In the genomic region with DNA sequence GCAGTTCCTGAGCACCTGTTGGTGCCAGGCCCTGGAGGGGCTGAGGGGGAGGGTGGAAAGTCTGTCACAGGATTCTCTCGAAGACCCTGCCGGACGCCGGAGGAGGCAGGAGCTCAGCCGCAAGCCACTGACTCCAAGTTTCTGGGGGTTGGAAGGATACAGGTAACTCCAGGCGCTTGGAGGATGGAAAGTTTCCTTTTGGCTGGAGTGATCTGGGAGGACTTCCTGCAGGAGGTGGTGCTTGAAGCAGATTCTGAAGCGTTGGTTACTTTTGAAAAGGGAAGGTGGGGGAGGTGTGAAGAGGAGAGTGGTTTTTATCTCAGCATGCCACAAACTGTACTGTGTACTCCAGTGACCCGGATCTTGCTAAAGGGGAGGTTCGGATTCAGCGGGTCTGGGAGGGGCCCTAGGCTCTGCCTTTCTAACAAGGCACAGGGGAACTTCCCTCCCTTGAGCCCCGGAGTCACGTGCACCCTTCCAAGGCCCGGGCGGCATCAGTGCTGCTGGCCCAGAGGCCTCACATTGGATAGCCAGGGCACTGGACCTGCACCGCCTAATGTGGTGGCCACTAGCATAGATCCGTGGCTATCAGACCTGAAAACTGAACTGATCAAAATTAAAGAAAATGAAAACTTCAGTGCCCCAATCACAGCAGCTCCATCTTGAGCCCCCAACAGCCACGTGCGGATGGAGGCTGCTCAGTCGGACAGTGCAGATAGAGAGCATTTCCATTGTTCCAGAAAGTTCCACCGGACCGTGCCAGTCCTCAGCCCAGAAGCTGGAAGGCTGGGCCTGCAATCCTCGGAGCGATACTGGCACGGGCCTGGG, we compare ENCODE assay signal across 1 cellular context.
TF ChIP-seq lines count a peak whose summit lies in the region.

No MANE protein-coding gene starts in this region.

TF ChIP-seq in K562, 482 proteins besides CTCF, POLR2A, EP300 and RAD21 (continued from another document and continues in another):
- TF ChIP-seq, protein P1, sequence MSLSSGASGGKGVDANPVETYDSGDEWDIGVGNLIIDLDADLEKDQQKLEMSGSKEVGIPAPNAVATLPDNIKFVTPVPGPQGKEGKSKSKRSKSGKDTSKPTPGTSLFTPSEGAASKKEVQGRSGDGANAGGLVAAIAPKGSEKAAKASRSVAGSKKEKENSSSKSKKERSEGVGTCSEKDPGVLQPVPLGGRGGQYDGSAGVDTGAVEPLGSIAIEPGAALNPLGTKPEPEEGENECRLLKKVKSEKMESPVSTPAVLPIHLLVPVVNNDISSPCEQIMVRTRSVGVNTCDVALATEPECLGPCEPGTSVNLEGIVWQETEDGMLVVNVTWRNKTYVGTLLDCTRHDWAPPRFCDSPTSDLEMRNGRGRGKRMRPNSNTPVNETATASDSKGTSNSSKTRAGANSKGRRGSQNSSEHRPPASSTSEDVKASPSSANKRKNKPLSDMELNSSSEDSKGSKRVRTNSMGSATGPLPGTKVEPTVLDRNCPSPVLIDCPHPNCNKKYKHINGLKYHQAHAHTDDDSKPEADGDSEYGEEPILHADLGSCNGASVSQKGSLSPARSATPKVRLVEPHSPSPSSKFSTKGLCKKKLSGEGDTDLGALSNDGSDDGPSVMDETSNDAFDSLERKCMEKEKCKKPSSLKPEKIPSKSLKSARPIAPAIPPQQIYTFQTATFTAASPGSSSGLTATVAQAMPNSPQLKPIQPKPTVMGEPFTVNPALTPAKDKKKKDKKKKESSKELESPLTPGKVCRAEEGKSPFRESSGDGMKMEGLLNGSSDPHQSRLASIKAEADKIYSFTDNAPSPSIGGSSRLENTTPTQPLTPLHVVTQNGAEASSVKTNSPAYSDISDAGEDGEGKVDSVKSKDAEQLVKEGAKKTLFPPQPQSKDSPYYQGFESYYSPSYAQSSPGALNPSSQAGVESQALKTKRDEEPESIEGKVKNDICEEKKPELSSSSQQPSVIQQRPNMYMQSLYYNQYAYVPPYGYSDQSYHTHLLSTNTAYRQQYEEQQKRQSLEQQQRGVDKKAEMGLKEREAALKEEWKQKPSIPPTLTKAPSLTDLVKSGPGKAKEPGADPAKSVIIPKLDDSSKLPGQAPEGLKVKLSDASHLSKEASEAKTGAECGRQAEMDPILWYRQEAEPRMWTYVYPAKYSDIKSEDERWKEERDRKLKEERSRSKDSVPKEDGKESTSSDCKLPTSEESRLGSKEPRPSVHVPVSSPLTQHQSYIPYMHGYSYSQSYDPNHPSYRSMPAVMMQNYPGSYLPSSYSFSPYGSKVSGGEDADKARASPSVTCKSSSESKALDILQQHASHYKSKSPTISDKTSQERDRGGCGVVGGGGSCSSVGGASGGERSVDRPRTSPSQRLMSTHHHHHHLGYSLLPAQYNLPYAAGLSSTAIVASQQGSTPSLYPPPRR (CRISPR knock-in tag; IDR thresholded peaks at IDR 0.05; ENCODE audit: borderline replicate concordance): 0 out of 2 replicates have a peak, but pooled peaks have one; percentile 73
- TF ChIP-seq, protein P2, sequence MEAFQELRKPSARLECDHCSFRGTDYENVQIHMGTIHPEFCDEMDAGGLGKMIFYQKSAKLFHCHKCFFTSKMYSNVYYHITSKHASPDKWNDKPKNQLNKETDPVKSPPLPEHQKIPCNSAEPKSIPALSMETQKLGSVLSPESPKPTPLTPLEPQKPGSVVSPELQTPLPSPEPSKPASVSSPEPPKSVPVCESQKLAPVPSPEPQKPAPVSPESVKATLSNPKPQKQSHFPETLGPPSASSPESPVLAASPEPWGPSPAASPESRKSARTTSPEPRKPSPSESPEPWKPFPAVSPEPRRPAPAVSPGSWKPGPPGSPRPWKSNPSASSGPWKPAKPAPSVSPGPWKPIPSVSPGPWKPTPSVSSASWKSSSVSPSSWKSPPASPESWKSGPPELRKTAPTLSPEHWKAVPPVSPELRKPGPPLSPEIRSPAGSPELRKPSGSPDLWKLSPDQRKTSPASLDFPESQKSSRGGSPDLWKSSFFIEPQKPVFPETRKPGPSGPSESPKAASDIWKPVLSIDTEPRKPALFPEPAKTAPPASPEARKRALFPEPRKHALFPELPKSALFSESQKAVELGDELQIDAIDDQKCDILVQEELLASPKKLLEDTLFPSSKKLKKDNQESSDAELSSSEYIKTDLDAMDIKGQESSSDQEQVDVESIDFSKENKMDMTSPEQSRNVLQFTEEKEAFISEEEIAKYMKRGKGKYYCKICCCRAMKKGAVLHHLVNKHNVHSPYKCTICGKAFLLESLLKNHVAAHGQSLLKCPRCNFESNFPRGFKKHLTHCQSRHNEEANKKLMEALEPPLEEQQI (IDR thresholded peaks at IDR 0.05): no peak
- TF ChIP-seq HDAC8 (tag; IDR thresholded peaks at IDR 0.05) (no peak), ZNF77 (CRISPR knock-in tag; IDR thresholded peaks at IDR 0.05) (no peak), PRMT5 (CRISPR knock-in tag; IDR thresholded peaks at IDR 0.05) (no peak), MTF1 (CRISPR knock-in tag; IDR thresholded peaks at IDR 0.05; ENCODE audit: borderline replicate concordance) (no peak), NR2C1 (IDR thresholded peaks at IDR 0.05) (no peak), NR2C1 (tag; IDR thresholded peaks at IDR 0.05) (peak; percentile 70), RCOR1 (IDR thresholded peaks at IDR 0.05; ENCODE audit: borderline replicate concordance in 1 of 2, low read depth in 2 of 2, low read length in 2 of 2) (peak; percentile 82 to 96), NELFE (IDR thresholded peaks at IDR 0.05; ENCODE audit: insufficient read depth, insufficient read length) (no peak), GTF2A2 (tag; IDR thresholded peaks at IDR 0.05) (no peak), MED1 (CRISPR knock-in tag; IDR thresholded peaks at IDR 0.05; ENCODE audit: borderline replicate concordance) (no peak), HNRNPUL1 (IDR thresholded peaks at IDR 0.05; ENCODE audit: low read length) (no peak), ATF7 (IDR thresholded peaks at IDR 0.05) (peak; percentile 69; the same call in 1 of the 2 replicates), TRIM28 (IDR thresholded peaks at IDR 0.05) (peak; percentile 50; the same call in 1 of the 2 replicates), ZNF146 (CRISPR knock-in tag; IDR thresholded peaks at IDR 0.05; ENCODE audit: unreplicated experiment) (no peak), MBD2 (IDR thresholded peaks at IDR 0.05; ENCODE audit: borderline replicate concordance, low read depth) (no peak), BHLHE40 (IDR thresholded peaks at IDR 0.05; ENCODE audit: low read length) (peak; percentile 98), SRSF9 (IDR thresholded peaks at IDR 0.05; ENCODE audit: borderline replicate concordance, low read depth, low read length) (no peak), LCOR (CRISPR knock-in tag; IDR thresholded peaks at IDR 0.05) (peak; percentile 88), MYBL2 (IDR thresholded peaks at IDR 0.05; ENCODE audit: low read depth) (no peak), MYBL2 (CRISPR knock-in tag; IDR thresholded peaks at IDR 0.05; ENCODE audit: borderline replicate concordance) (no peak), ZC3H8 (IDR thresholded peaks at IDR 0.05) (no peak; the same call in 1 of the 2 replicates), ASH1L (IDR thresholded peaks at IDR 0.05; ENCODE audit: borderline replicate concordance, low read depth, partially characterized antibody) (no peak), SREBF1 (IDR thresholded peaks at IDR 0.05; ENCODE audit: borderline replicate concordance, low read depth, low read length) (no peak), TBL1XR1 (IDR thresholded peaks at IDR 0.05; ENCODE audit: low read length in 2 of 2) (peak; percentile 77 to 93; a peak in 3 of 4 replicates), HDGF (IDR thresholded peaks at IDR 0.05) (peak; percentile 84), CSDE1 (IDR thresholded peaks at IDR 0.05) (no peak), ZBTB1 (CRISPR knock-in tag; IDR thresholded peaks at IDR 0.05; ENCODE audit: borderline replicate concordance, low read depth) (no peak; the same call in 1 of the 2 replicates), TAF15 (IDR thresholded peaks at IDR 0.05; ENCODE audit: low read depth, low read length) (no peak), DMBX1 (CRISPR knock-in tag; IDR thresholded peaks at IDR 0.05; ENCODE audit: borderline replicate concordance) (0 out of 2 replicates have a peak, but pooled peaks have one; percentile 11), ELF4 (CRISPR knock-in tag; IDR thresholded peaks at IDR 0.05) (no peak)
- TF ChIP-seq, protein P3, sequence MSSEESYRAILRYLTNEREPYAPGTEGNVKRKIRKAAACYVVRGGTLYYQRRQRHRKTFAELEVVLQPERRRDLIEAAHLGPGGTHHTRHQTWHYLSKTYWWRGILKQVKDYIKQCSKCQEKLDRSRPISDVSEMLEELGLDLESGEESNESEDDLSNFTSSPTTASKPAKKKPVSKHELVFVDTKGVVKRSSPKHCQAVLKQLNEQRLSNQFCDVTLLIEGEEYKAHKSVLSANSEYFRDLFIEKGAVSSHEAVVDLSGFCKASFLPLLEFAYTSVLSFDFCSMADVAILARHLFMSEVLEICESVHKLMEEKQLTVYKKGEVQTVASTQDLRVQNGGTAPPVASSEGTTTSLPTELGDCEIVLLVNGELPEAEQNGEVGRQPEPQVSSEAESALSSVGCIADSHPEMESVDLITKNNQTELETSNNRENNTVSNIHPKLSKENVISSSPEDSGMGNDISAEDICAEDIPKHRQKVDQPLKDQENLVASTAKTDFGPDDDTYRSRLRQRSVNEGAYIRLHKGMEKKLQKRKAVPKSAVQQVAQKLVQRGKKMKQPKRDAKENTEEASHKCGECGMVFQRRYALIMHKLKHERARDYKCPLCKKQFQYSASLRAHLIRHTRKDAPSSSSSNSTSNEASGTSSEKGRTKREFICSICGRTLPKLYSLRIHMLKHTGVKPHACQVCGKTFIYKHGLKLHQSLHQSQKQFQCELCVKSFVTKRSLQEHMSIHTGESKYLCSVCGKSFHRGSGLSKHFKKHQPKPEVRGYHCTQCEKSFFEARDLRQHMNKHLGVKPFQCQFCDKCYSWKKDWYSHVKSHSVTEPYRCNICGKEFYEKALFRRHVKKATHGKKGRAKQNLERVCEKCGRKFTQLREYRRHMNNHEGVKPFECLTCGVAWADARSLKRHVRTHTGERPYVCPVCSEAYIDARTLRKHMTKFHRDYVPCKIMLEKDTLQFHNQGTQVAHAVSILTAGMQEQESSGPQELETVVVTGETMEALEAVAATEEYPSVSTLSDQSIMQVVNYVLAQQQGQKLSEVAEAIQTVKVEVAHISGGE (CRISPR knock-in tag; IDR thresholded peaks at IDR 0.05): no peak
- TF ChIP-seq, protein P4, sequence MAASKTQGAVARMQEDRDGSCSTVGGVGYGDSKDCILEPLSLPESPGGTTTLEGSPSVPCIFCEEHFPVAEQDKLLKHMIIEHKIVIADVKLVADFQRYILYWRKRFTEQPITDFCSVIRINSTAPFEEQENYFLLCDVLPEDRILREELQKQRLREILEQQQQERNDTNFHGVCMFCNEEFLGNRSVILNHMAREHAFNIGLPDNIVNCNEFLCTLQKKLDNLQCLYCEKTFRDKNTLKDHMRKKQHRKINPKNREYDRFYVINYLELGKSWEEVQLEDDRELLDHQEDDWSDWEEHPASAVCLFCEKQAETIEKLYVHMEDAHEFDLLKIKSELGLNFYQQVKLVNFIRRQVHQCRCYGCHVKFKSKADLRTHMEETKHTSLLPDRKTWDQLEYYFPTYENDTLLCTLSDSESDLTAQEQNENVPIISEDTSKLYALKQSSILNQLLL (CRISPR knock-in tag; IDR thresholded peaks at IDR 0.05; ENCODE audit: borderline replicate concordance): no peak
- TF ChIP-seq, protein P5, sequence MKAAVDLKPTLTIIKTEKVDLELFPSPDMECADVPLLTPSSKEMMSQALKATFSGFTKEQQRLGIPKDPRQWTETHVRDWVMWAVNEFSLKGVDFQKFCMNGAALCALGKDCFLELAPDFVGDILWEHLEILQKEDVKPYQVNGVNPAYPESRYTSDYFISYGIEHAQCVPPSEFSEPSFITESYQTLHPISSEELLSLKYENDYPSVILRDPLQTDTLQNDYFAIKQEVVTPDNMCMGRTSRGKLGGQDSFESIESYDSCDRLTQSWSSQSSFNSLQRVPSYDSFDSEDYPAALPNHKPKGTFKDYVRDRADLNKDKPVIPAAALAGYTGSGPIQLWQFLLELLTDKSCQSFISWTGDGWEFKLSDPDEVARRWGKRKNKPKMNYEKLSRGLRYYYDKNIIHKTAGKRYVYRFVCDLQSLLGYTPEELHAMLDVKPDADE (conservative IDR thresholded peaks at IDR 0.05; ENCODE audit: control insufficient read depth, low read depth, low read length): peak; percentile 80
- TF ChIP-seq, protein P6, sequence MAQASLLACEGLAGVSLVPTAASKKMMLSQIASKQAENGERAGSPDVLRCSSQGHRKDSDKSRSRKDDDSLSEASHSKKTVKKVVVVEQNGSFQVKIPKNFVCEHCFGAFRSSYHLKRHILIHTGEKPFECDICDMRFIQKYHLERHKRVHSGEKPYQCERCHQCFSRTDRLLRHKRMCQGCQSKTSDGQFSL (CRISPR knock-in tag; IDR thresholded peaks at IDR 0.05): no peak
- TF ChIP-seq, protein P6 (tag; IDR thresholded peaks at IDR 0.05): no peak
- TF ChIP-seq, protein P7, sequence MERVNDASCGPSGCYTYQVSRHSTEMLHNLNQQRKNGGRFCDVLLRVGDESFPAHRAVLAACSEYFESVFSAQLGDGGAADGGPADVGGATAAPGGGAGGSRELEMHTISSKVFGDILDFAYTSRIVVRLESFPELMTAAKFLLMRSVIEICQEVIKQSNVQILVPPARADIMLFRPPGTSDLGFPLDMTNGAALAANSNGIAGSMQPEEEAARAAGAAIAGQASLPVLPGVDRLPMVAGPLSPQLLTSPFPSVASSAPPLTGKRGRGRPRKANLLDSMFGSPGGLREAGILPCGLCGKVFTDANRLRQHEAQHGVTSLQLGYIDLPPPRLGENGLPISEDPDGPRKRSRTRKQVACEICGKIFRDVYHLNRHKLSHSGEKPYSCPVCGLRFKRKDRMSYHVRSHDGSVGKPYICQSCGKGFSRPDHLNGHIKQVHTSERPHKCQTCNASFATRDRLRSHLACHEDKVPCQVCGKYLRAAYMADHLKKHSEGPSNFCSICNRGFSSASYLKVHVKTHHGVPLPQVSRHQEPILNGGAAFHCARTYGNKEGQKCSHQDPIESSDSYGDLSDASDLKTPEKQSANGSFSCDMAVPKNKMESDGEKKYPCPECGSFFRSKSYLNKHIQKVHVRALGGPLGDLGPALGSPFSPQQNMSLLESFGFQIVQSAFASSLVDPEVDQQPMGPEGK (CRISPR knock-in tag; IDR thresholded peaks at IDR 0.05; ENCODE audit: borderline replicate concordance): no peak
- TF ChIP-seq, protein P8, sequence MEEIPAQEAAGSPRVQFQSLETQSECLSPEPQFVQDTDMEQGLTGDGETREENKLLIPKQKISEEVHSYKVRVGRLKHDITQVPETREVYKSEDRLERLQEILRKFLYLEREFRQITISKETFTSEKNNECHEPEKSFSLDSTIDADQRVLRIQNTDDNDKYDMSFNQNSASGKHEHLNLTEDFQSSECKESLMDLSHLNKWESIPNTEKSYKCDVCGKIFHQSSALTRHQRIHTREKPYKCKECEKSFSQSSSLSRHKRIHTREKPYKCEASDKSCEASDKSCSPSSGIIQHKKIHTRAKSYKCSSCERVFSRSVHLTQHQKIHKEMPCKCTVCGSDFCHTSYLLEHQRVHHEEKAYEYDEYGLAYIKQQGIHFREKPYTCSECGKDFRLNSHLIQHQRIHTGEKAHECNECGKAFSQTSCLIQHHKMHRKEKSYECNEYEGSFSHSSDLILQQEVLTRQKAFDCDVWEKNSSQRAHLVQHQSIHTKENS (CRISPR knock-in tag; IDR thresholded peaks at IDR 0.05): no peak
- TF ChIP-seq, protein P9, sequence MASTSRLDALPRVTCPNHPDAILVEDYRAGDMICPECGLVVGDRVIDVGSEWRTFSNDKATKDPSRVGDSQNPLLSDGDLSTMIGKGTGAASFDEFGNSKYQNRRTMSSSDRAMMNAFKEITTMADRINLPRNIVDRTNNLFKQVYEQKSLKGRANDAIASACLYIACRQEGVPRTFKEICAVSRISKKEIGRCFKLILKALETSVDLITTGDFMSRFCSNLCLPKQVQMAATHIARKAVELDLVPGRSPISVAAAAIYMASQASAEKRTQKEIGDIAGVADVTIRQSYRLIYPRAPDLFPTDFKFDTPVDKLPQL (IDR thresholded peaks at IDR 0.05; ENCODE audit: extremely low read depth, insufficient read length): no peak
